In genomic region chr5:35029333-35029732, GRCh38 we compare ENCODE assay signal across 20 cellular contexts. TPM values are rescaled to one million over a fixed set of nuclear protein-coding genes. Genes with fewer than 3 reads are reported as not detected.
DNase-seq lines count a peak whose midpoint lies in the region; ATAC-seq and TF ChIP-seq lines count a peak whose summit lies in the region.
"Had no signal": no experiment of that assay in that cellular context is flagged by ENCODE, and none has a peak within 500 bp of the region (broad histone marks: within the 10 kb centered on the region; RNA-seq: fewer than 3 reads in every experiment).

No MANE protein-coding gene starts in this region.

- H3K4me3 Mint-ChIP-seq in stimulated activated effector memory CD8-positive, alpha-beta T cell treated with anti-CD3 and anti-CD28 coated beads, Interleukin-12 subunit alpha, Interleukin-12 subunit beta, amount 100 ng/mL, for 72 hours: no peak overlapping the region
- H3K4me3 Mint-ChIP-seq: activated T-cell treated with anti-CD3 and anti-CD28 coated beads, Interleukin-2, amount 50 U/mL, for 4 hours; dendritic cell treated with granulocyte-macrophage colony-stimulating factor and Interleukin-4, amounts not matched to agents 40 ng/mL and 50 ng/mL, for 4 days had no signal

- H3K27ac Mint-ChIP-seq in stimulated activated effector memory CD8-positive, alpha-beta T cell treated with anti-CD3 and anti-CD28 coated beads, Interleukin-12 subunit alpha, Interleukin-12 subunit beta, amount 100 ng/mL, for 72 hours: no peak overlapping the region
- H3K27ac Mint-ChIP-seq: dendritic cell treated with granulocyte-macrophage colony-stimulating factor and Interleukin-4, amounts not matched to agents 40 ng/mL and 50 ng/mL, for 4 days had no signal

- no peaks in the 10 kb centered on the region for H3K9me3 Mint-ChIP-seq in stimulated activated effector memory CD8-positive, alpha-beta T cell treated with anti-CD3 and anti-CD28 coated beads, Interleukin-12 subunit alpha, Interleukin-12 subunit beta, amount 100 ng/mL, for 72 hours
- H3K9me3 Mint-ChIP-seq: activated T-cell treated with anti-CD3 and anti-CD28 coated beads, Interleukin-2, amount 50 U/mL, for 4 hours; dendritic cell treated with granulocyte-macrophage colony-stimulating factor and Interleukin-4, amounts not matched to agents 40 ng/mL and 50 ng/mL, for 4 days had no signal

- ATAC-seq in stimulated activated effector memory CD8-positive, alpha-beta T cell treated with anti-CD3 and anti-CD28 coated beads, Interleukin-12 subunit alpha, Interleukin-12 subunit beta, amount 100 ng/mL, for 72 hours: peak; percentile 26
- ATAC-seq: activated T-cell treated with anti-CD3 and anti-CD28 coated beads, Interleukin-2, amount 50 U/mL, for 4 hours; esophagus mucosa; Panc1 had no signal

- no peaks in the 10 kb centered on the region for H3K36me3 Mint-ChIP-seq in stimulated activated effector memory CD8-positive, alpha-beta T cell treated with anti-CD3 and anti-CD28 coated beads, Interleukin-12 subunit alpha, Interleukin-12 subunit beta, amount 100 ng/mL, for 72 hours

- no peak overlapping the region for H3K27ac ChIP-seq in coronary artery
- H3K27ac ChIP-seq: adrenal gland, left ventricle myocardium inferior had no signal

- no peak for TF ChIP-seq CTCF in coronary artery (IDR thresholded peaks at IDR 0.05)

- no peak overlapping the region for H3K4me3 ChIP-seq in coronary artery
- H3K4me3 ChIP-seq: adrenal gland, left ventricle myocardium inferior had no signal

- H3K4me1 Mint-ChIP-seq in stimulated activated effector memory CD8-positive, alpha-beta T cell treated with anti-CD3 and anti-CD28 coated beads, Interleukin-12 subunit alpha, Interleukin-12 subunit beta, amount 100 ng/mL, for 72 hours: no peaks in the 10 kb centered on the region

- DNase-seq in activated CD4-positive, alpha-beta T cell treated with anti-CD3 and anti-CD28 coated beads for 48 hours: peak; percentile 3
- no peak for DNase-seq in activated CD4-positive, alpha-beta T cell treated with anti-CD3 and anti-CD28 coated beads, Interleukin-2, amount 50 U/mL, for 48 hours
- DNase-seq in RPMI7951 (ENCODE audit: low read depth) (peak; percentile 66), fibroblast of gingiva (ENCODE audit: low read depth) (peak; percentile 39), T-helper 1 cell (no peak), coronary artery (ENCODE audit: low spot score) (no peak), AG08396 (ENCODE audit: low spot score) (no peak)
- DNase-seq in stimulated activated effector memory CD8-positive, alpha-beta T cell treated with anti-CD3 and anti-CD28 coated beads, Interleukin-12 subunit alpha, Interleukin-12 subunit beta, amount 100 ng/mL, for 72 hours (ENCODE audit: low spot score in 2 of 2): no peak
- DNase-seq: activated CD4-positive, alpha-beta T cell treated with anti-CD3 and anti-CD28 coated beads for 1 hour; activated T-cell treated with anti-CD3 and anti-CD28 coated beads, Interleukin-2, amount 50 U/mL, for 4 hours; Caco-2; left ventricle myocardium inferior; NCI-H2081; substantia nigra had no signal

RNA-seq across cellular contexts. Expression of gene AGXT2, which starts 18.4 kb away (rescaled TPM):
- not detected in 2 replicates for total RNA-seq in RPMI7951 (2014; rRNA removed; shearing (Covaris generic))
- total RNA-seq: activated T-cell treated with anti-CD3 and anti-CD28 coated beads, Interleukin-2, amount 50 U/mL, for 4 hours; adrenal gland; Caco-2; esophagus mucosa; left ventricle myocardium inferior; posterior vena cava; T-helper 1 cell treated with Interleukin-12 subunit alpha and Interleukin-12 subunit beta and Interleukin-4 antibody, amounts not matched to agents 30 ng/mL and 1 ng/mL, for 36 hours had no signal

Comparison
In these comparisons a context has a peak if more than half of its experiments do, and no peak if none do; other contexts are left out.
1. DNase-seq: peak in activated CD4-positive, alpha-beta T cell treated with anti-CD3 and anti-CD28 coated beads for 48 hours (single experiment), RPMI7951 (single experiment) and fibroblast of gingiva (single experiment); none in activated CD4-positive, alpha-beta T cell treated with anti-CD3 and anti-CD28 coated beads, Interleukin-2, amount 50 U/mL, for 48 hours (0 of 2), stimulated activated effector memory CD8-positive, alpha-beta T cell treated with anti-CD3 and anti-CD28 coated beads, Interleukin-12 subunit alpha, Interleukin-12 subunit beta, amount 100 ng/mL, for 72 hours (0 of 2), T-helper 1 cell (0 of 5), coronary artery (single experiment) and AG08396 (single experiment).